1 cellular context compared by ENCODE assay signal in genomic region chr17:49677134-49677932, GRCh38.
TF ChIP-seq lines count a peak whose summit lies in the region.

No MANE protein-coding gene starts in this region.

TF ChIP-seq in HEK293, 187 proteins besides CTCF, POLR2A, EP300 and RAD21 (continued from another document and continues in another):
- peak; percentile 98 for TF ChIP-seq SCRT2 (tag by site-specific recombination; IDR thresholded peaks at IDR 0.05)
- peak; percentile 41; the same call in 1 of the 2 replicates for TF ChIP-seq ZNF157 (tag by site-specific recombination; IDR thresholded peaks at IDR 0.05)
- TF ChIP-seq HOXD13 (CRISPR knock-in tag; IDR thresholded peaks at IDR 0.05; ENCODE audit: borderline replicate concordance), result no peak
- 0 out of 2 replicates have a peak, but pooled peaks have one; percentile 47 for TF ChIP-seq ZNF837 (tag by site-specific recombination; IDR thresholded peaks at IDR 0.05)
- no peak for TF ChIP-seq ZNF16 (tag by site-specific recombination; IDR thresholded peaks at IDR 0.05; ENCODE audit: low read depth)
- TF ChIP-seq YY1 (tag by site-specific recombination; IDR thresholded peaks at IDR 0.05), result 0 out of 2 replicates have a peak, but pooled peaks have one; percentile 19
- peak; percentile 8; the same call in 1 of the 2 replicates for TF ChIP-seq SP2 (tag by site-specific recombination; IDR thresholded peaks at IDR 0.05)
- TF ChIP-seq, protein P1, sequence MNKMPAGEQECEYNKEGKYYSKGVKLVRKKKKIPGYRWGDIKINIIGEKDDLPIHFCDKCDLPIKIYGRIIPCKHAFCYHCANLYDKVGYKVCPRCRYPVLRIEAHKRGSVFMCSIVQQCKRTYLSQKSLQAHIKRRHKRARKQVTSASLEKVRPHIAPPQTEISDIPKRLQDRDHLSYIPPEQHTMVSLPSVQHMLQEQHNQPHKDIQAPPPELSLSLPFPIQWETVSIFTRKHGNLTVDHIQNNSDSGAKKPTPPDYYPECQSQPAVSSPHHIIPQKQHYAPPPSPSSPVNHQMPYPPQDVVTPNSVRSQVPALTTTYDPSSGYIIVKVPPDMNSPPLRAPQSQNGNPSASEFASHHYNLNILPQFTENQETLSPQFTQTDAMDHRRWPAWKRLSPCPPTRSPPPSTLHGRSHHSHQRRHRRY (tag by site-specific recombination; IDR thresholded peaks at IDR 0.05), result 0 out of 2 replicates have a peak, but pooled peaks have one; percentile 45
- no peak for TF ChIP-seq ZNF10 (tag by site-specific recombination; IDR thresholded peaks at IDR 0.05)
- peak; percentile 32; the same call in 1 of the 2 replicates for TF ChIP-seq ZNF623 (tag by site-specific recombination; IDR thresholded peaks at IDR 0.05)
- no peak for TF ChIP-seq ZEB2 (tag by site-specific recombination; IDR thresholded peaks at IDR 0.05)
- peak; percentile 99 for TF ChIP-seq GLIS2 (tag by site-specific recombination; IDR thresholded peaks at IDR 0.05)
- TF ChIP-seq ZNF302 (tag by site-specific recombination; IDR thresholded peaks at IDR 0.05; ENCODE audit: low read depth), result no peak
- TF ChIP-seq ZNF132 (tag by site-specific recombination; IDR thresholded peaks at IDR 0.05; ENCODE audit: borderline replicate concordance), result no peak
- no peak for TF ChIP-seq ZNF791 (tag by site-specific recombination; IDR thresholded peaks at IDR 0.05)
- TF ChIP-seq OVOL3 (tag by site-specific recombination; IDR thresholded peaks at IDR 0.05), result 0 out of 2 replicates have a peak, but pooled peaks have one; percentile 43
- 0 out of 2 replicates have a peak, but pooled peaks have one; percentile 22 for TF ChIP-seq ZNF76 (tag by site-specific recombination; IDR thresholded peaks at IDR 0.05; ENCODE audit: borderline replicate concordance, low read depth)
- TF ChIP-seq BCL11B (tag by site-specific recombination; IDR thresholded peaks at IDR 0.05; ENCODE audit: low read depth), result peak; percentile 77
- no peak for TF ChIP-seq MEIS1 (CRISPR knock-in tag; IDR thresholded peaks at IDR 0.05; ENCODE audit: borderline replicate concordance)
- no peak for TF ChIP-seq ZNF324 (tag by site-specific recombination; IDR thresholded peaks at IDR 0.05)
- peak; percentile 38; the same call in 1 of the 2 replicates for TF ChIP-seq ZNF423 (tag by site-specific recombination; IDR thresholded peaks at IDR 0.05)
- TF ChIP-seq ZNF280D (tag by site-specific recombination; IDR thresholded peaks at IDR 0.05), result 0 out of 2 replicates have a peak, but pooled peaks have one; percentile 5
- TF ChIP-seq, protein P2, sequence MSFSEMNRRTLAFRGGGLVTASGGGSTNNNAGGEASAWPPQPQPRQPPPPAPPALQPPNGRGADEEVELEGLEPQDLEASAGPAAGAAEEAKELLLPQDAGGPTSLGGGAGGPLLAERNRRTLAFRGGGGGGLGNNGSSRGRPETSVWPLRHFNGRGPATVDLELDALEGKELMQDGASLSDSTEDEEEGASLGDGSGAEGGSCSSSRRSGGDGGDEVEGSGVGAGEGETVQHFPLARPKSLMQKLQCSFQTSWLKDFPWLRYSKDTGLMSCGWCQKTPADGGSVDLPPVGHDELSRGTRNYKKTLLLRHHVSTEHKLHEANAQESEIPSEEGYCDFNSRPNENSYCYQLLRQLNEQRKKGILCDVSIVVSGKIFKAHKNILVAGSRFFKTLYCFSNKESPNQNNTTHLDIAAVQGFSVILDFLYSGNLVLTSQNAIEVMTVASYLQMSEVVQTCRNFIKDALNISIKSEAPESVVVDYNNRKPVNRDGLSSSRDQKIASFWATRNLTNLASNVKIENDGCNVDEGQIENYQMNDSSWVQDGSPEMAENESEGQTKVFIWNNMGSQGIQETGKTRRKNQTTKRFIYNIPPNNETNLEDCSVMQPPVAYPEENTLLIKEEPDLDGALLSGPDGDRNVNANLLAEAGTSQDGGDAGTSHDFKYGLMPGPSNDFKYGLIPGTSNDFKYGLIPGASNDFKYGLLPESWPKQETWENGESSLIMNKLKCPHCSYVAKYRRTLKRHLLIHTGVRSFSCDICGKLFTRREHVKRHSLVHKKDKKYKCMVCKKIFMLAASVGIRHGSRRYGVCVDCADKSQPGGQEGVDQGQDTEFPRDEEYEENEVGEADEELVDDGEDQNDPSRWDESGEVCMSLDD (tag by site-specific recombination; IDR thresholded peaks at IDR 0.05), result peak; percentile 98
- TF ChIP-seq KLF10 (tag by site-specific recombination; IDR thresholded peaks at IDR 0.05), result peak; percentile 29; the same call in 1 of the 2 replicates
- TF ChIP-seq, protein P3, sequence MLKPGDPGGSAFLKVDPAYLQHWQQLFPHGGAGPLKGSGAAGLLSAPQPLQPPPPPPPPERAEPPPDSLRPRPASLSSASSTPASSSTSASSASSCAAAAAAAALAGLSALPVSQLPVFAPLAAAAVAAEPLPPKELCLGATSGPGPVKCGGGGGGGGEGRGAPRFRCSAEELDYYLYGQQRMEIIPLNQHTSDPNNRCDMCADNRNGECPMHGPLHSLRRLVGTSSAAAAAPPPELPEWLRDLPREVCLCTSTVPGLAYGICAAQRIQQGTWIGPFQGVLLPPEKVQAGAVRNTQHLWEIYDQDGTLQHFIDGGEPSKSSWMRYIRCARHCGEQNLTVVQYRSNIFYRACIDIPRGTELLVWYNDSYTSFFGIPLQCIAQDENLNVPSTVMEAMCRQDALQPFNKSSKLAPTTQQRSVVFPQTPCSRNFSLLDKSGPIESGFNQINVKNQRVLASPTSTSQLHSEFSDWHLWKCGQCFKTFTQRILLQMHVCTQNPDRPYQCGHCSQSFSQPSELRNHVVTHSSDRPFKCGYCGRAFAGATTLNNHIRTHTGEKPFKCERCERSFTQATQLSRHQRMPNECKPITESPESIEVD (tag by site-specific recombination; IDR thresholded peaks at IDR 0.05), result no peak
- 0 out of 2 replicates have a peak, but pooled peaks have one; percentile 12 for TF ChIP-seq ZNF561 (tag by site-specific recombination; IDR thresholded peaks at IDR 0.05; ENCODE audit: borderline replicate concordance)
- TF ChIP-seq SCRT1 (tag by site-specific recombination; IDR thresholded peaks at IDR 0.05; ENCODE audit: borderline replicate concordance), result peak; percentile 91
- TF ChIP-seq, protein P4, sequence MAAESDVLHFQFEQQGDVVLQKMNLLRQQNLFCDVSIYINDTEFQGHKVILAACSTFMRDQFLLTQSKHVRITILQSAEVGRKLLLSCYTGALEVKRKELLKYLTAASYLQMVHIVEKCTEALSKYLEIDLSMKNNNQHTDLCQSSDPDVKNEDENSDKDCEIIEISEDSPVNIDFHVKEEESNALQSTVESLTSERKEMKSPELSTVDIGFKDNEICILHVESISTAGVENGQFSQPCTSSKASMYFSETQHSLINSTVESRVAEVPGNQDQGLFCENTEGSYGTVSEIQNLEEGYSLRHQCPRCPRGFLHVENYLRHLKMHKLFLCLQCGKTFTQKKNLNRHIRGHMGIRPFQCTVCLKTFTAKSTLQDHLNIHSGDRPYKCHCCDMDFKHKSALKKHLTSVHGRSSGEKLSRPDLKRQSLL (tag by site-specific recombination; IDR thresholded peaks at IDR 0.05), result 0 out of 2 replicates have a peak, but pooled peaks have one; percentile 20
- no peak for TF ChIP-seq ZSCAN30 (tag by site-specific recombination; IDR thresholded peaks at IDR 0.05)
- TF ChIP-seq, protein P5, sequence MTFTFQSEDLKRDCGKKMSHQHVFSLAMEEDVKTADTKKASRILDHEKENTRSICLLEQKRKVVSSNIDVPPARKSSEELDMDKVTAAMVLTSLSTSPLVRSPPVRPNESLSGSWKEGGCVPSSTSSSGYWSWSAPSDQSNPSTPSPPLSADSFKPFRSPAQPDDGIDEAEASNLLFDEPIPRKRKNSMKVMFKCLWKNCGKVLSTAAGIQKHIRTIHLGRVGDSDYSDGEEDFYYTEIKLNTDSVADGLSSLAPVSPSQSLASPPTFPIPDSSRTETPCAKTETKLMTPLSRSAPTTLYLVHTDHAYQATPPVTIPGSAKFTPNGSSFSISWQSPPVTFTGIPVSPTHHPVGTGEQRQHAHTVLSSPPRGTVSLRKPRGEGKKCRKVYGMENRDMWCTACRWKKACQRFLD (tag by site-specific recombination; IDR thresholded peaks at IDR 0.05), result no peak
- peak; percentile 30; the same call in 1 of the 2 replicates for TF ChIP-seq ZNF660 (tag by site-specific recombination; IDR thresholded peaks at IDR 0.05)
- TF ChIP-seq, protein P6, sequence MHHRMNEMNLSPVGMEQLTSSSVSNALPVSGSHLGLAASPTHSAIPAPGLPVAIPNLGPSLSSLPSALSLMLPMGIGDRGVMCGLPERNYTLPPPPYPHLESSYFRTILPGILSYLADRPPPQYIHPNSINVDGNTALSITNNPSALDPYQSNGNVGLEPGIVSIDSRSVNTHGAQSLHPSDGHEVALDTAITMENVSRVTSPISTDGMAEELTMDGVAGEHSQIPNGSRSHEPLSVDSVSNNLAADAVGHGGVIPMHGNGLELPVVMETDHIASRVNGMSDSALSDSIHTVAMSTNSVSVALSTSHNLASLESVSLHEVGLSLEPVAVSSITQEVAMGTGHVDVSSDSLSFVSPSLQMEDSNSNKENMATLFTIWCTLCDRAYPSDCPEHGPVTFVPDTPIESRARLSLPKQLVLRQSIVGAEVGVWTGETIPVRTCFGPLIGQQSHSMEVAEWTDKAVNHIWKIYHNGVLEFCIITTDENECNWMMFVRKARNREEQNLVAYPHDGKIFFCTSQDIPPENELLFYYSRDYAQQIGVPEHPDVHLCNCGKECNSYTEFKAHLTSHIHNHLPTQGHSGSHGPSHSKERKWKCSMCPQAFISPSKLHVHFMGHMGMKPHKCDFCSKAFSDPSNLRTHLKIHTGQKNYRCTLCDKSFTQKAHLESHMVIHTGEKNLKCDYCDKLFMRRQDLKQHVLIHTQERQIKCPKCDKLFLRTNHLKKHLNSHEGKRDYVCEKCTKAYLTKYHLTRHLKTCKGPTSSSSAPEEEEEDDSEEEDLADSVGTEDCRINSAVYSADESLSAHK (tag by site-specific recombination; IDR thresholded peaks at IDR 0.05), result peak; percentile 70; the same call in 1 of the 2 replicates
- TF ChIP-seq ZNF670 (tag by site-specific recombination; IDR thresholded peaks at IDR 0.05; ENCODE audit: low read depth), result no peak
- TF ChIP-seq PRDM1 (tag by site-specific recombination; IDR thresholded peaks at IDR 0.05), result no peak
- TF ChIP-seq GLI2 (tag by site-specific recombination; IDR thresholded peaks at IDR 0.05; ENCODE audit: borderline replicate concordance, low read depth), result no peak
- TF ChIP-seq ZNF335 (tag by site-specific recombination; conservative IDR thresholded peaks at IDR 0.05), result peak; percentile 42; the same call in 1 of the 2 replicates
- TF ChIP-seq ZNF529 (tag by site-specific recombination; IDR thresholded peaks at IDR 0.05; ENCODE audit: insufficient replicate concordance), result no peak
- TF ChIP-seq ZNF626 (tag by site-specific recombination; IDR thresholded peaks at IDR 0.05), result no peak
- 0 out of 2 replicates have a peak, but pooled peaks have one; percentile 84 for TF ChIP-seq ZBTB1 (tag by site-specific recombination; IDR thresholded peaks at IDR 0.05)
- TF ChIP-seq ZBTB20 (tag by site-specific recombination; IDR thresholded peaks at IDR 0.05), result no peak
- TF ChIP-seq MYNN (tag by site-specific recombination; IDR thresholded peaks at IDR 0.05; ENCODE audit: borderline replicate concordance), result peak; percentile 84; the same call in 1 of the 2 replicates
- no peak for TF ChIP-seq ZNF488 (tag by site-specific recombination; IDR thresholded peaks at IDR 0.05)
- TF ChIP-seq IKZF3 (tag by site-specific recombination; IDR thresholded peaks at IDR 0.05), result peak; percentile 64; the same call in 1 of the 2 replicates
- no peak for TF ChIP-seq TRIM28 (IDR thresholded peaks at IDR 0.05; ENCODE audit: borderline replicate concordance, low read length)
- peak; percentile 51; the same call in 1 of the 2 replicates for TF ChIP-seq ZBTB48 (tag by site-specific recombination; IDR thresholded peaks at IDR 0.05)
- no peak for TF ChIP-seq REPIN1 (tag by site-specific recombination; IDR thresholded peaks at IDR 0.05; ENCODE audit: low read depth)
- peak; percentile 47; the same call in 1 of the 2 replicates for TF ChIP-seq ZNF366 (tag by site-specific recombination; conservative IDR thresholded peaks at IDR 0.05)
- no peak; the same call in 1 of the 2 replicates for TF ChIP-seq ZSCAN23 (tag by site-specific recombination; IDR thresholded peaks at IDR 0.05)
